Comparison of ENCODE assay signal across 16 cellular contexts in genomic region chr10:4132216-4132556, GRCh38.
DNase-seq lines count a peak whose midpoint lies in the region; ATAC-seq, FAIRE-seq and TF ChIP-seq lines count a peak whose summit lies in the region.
"Had no signal": no experiment of that assay in that cellular context is flagged by ENCODE, and none has a peak within 500 bp of the region (broad histone marks: within the 10 kb centered on the region; RNA-seq: fewer than 3 reads in every experiment).

No MANE protein-coding gene starts in this region.

- H3K79me1 ChIP-seq in trophoblast cell (ENCODE audit: low read length), result peaks cover 10% of the 10 kb centered on the region

- FAIRE-seq in endothelial cell of umbilical vein (lab: Jason Lieb, UNC), result no peak
- FAIRE-seq: urothelium cell line had no signal

- H3K23ac ChIP-seq in trophoblast cell (ENCODE audit: low read length), result peak overlapping the region; percentile 95

- peak overlapping the region; percentile 0 for H3K14ac ChIP-seq in trophoblast cell (ENCODE audit: low read length)

- H3K4me1 ChIP-seq in MM.1S (ENCODE audit: low read length) (peaks cover 58% of the 10 kb centered on the region), endothelial cell of umbilical vein (ENCODE audit: control insufficient read depth, extremely low read depth, insufficient read depth, low read length) (peaks cover 48% of the 10 kb centered on the region), trophoblast cell (ENCODE audit: control insufficient read depth in 1 of 2, insufficient read depth in 2 of 2, low read length in 2 of 2) (peaks cover 9% of the 10 kb centered on the region in 2 experiments)
- H3K4me1 ChIP-seq: BE2C had no signal

- ATAC-seq in HG02938 (IDR thresholded peaks at IDR 0.05; ENCODE audit: unreplicated experiment) (no peak), HG03432 (IDR thresholded peaks at IDR 0.05; ENCODE audit: unreplicated experiment) (no peak)

- no peak for DNase-seq in AG10803 (ENCODE audit: low read depth)
- DNase-seq in MM.1S, result no peak
- no peak for DNase-seq in endothelial cell of umbilical vein (ENCODE audit: low read depth, low spot score)
- no peak for DNase-seq in trophoblast cell
- DNase-seq in posterior cingulate gyrus, result no peak
- DNase-seq in SKM-1 treated with dmso at 0.1 percent for 144 hours (lab: John Stamatoyannopoulos, UW; ENCODE audit: unreplicated experiment), result no peak
- DNase-seq: activated CD4-positive, alpha-beta T cell treated with anti-CD3 and anti-CD28 coated beads, Interleukin-2, amount 50 U/mL, for 48 hours; activated gamma-delta T cell; BE2C; DMS79 treated with DMSO at 0.1 percent for 48 hours; NCI-H1417 treated with DMSO at 0.1 percent for 48 hours; occipital lobe had no signal

- peak overlapping the region; percentile 3 for H2AK5ac ChIP-seq in trophoblast cell (ENCODE audit: low read length)

- no peaks in the 10 kb centered on the region for H3K9me1 ChIP-seq in endothelial cell of umbilical vein (replicated peaks; ENCODE audit: control insufficient read depth, extremely low read depth, insufficient read depth, low read length)

- H3K4me2 ChIP-seq in MM.1S (ENCODE audit: low read depth, low read length) (peak overlapping the region; percentile 85), endothelial cell of umbilical vein (ENCODE audit: insufficient read depth, low read length) (peak overlapping the region; percentile 86), trophoblast cell (ENCODE audit: low read length) (peak overlapping the region; percentile 11)

- H3K4ac ChIP-seq in trophoblast cell (ENCODE audit: low read depth, low read length), result no peak overlapping the region

- peak overlapping the region; percentile 66 for H3K9ac ChIP-seq in MM.1S (ENCODE audit: low read length)
- H3K9ac ChIP-seq in endothelial cell of umbilical vein (replicated peaks; ENCODE audit: extremely low read depth, insufficient read depth, low read length), result no peak overlapping the region
- no peak overlapping the region for H3K9ac ChIP-seq in trophoblast cell (ENCODE audit: low read length)

- H4K20me1 ChIP-seq in MM.1S (ENCODE audit: insufficient read depth, low read length) (no peaks in the 10 kb centered on the region), endothelial cell of umbilical vein (replicated peaks; ENCODE audit: control insufficient read depth, extremely low read depth, insufficient read depth, low read length) (no peaks in the 10 kb centered on the region)

- no peak overlapping the region for H4K12ac ChIP-seq in trophoblast cell (ENCODE audit: low read depth, low read length)

- CTCF ChIA-PET in endothelial cell of umbilical vein (lab: Charles Lee), result interaction anchor here (1.1 kb wide), 1 partner anchor 11 kb away, joined by 4 read pairs; no protein-coding TSS in a partner anchor

- H3K79me2 ChIP-seq in MM.1S (ENCODE audit: low read length) (no peaks in the 10 kb centered on the region), endothelial cell of umbilical vein (ENCODE audit: control insufficient read depth, insufficient read depth, low read length) (no peaks in the 10 kb centered on the region), trophoblast cell (ENCODE audit: control insufficient read depth, insufficient read depth, low read length, poor library complexity) (no peaks in the 10 kb centered on the region)

- H2AFZ ChIP-seq in MM.1S (ENCODE audit: low read length), result peak overlapping the region; percentile 52; the same call in 1 of the 2 replicates
- peak overlapping the region; percentile 3 for H2AFZ ChIP-seq in endothelial cell of umbilical vein (ENCODE audit: low read depth, low read length)
- no peak overlapping the region for H2AFZ ChIP-seq in trophoblast cell (ENCODE audit: insufficient read depth, low read length, poor library complexity)

- H3K4me3 ChIP-seq in AG10803 (ENCODE audit: low read length), result peak overlapping the region; percentile 3
- peak overlapping the region; percentile 31 for H3K4me3 ChIP-seq in MM.1S (ENCODE audit: low read length)
- H3K4me3 ChIP-seq in endothelial cell of umbilical vein (replicated peaks in 1 of 3; ENCODE audit: insufficient read depth in 1 of 3, low read depth in 1 of 3, low read length in 3 of 3), result no peak overlapping the region
- peak overlapping the region; percentile 58 for H3K4me3 ChIP-seq in trophoblast cell (ENCODE audit: low read depth, low read length)
- H3K4me3 ChIP-seq: cardiac muscle cell had no signal

- peak overlapping the region; percentile 11 for H3K18ac ChIP-seq in trophoblast cell (ENCODE audit: low read length)

- no CpG with 5 or more reads among the region's 1 CpG for WGBS in trophoblast cell (ENCODE audit: extremely low coverage, insufficient coverage, insufficient read length)

- H3K27me3 ChIP-seq in MM.1S (replicated peaks; ENCODE audit: insufficient read depth, low read length) (no peaks in the 10 kb centered on the region), endothelial cell of umbilical vein (ENCODE audit: control insufficient read depth in 2 of 2, insufficient read depth in 2 of 2, low read length in 2 of 2) (no peaks in the 10 kb centered on the region), trophoblast cell (ENCODE audit: insufficient read depth, low read length) (no peaks in the 10 kb centered on the region)
- H3K27me3 ChIP-seq: BE2C, cardiac muscle cell had no signal

- no peaks in the 10 kb centered on the region for H3K9me3 ChIP-seq in MM.1S (replicated peaks; ENCODE audit: insufficient read depth, low read length)
- no peaks in the 10 kb centered on the region for H3K9me3 ChIP-seq in endothelial cell of umbilical vein (replicated peaks; ENCODE audit: control insufficient read depth, insufficient read depth, low read length)
- H3K9me3 ChIP-seq in trophoblast cell (ENCODE audit: insufficient read depth, low read depth, low read length), result peaks cover 2% of the 10 kb centered on the region
- H3K9me3 ChIP-seq: BE2C had no signal

- peak overlapping the region; percentile 0 for H2BK5ac ChIP-seq in trophoblast cell (ENCODE audit: low read depth, low read length, poor library complexity)

- POLR2A ChIA-PET in endothelial cell of umbilical vein (lab: Charles Lee), result interaction anchor here (0.6 kb wide), 1 partner anchor 378 kb away, joined by 6 read pairs; no protein-coding TSS in a partner anchor

- H3K36me3 ChIP-seq in MM.1S (replicated peaks; ENCODE audit: insufficient read depth, low read length), result no peaks in the 10 kb centered on the region
- no peaks in the 10 kb centered on the region for H3K36me3 ChIP-seq in endothelial cell of umbilical vein (ENCODE audit: control insufficient read depth in 2 of 2, extremely low read depth in 1 of 2, insufficient read depth in 2 of 2, low read length in 2 of 2)
- H3K36me3 ChIP-seq in trophoblast cell (ENCODE audit: control insufficient read depth in 1 of 2, insufficient read depth in 2 of 2, low read length in 2 of 2), result no peaks in the 10 kb centered on the region
- H3K36me3 ChIP-seq: BE2C, cardiac muscle cell had no signal

- peak overlapping the region; percentile 10 for H4K91ac ChIP-seq in trophoblast cell (ENCODE audit: low read depth, low read length)

- H3F3A ChIP-seq in MM.1S (ENCODE audit: insufficient read depth, low read length), result peaks cover 28% of the 10 kb centered on the region

- H2BK120ac ChIP-seq in trophoblast cell (ENCODE audit: insufficient read depth, low read length, poor library complexity), result peak overlapping the region; percentile 9

- intact Hi-C loops in endothelial cell of umbilical vein (cut with micrococcal nuclease), result loop anchor here (5.0 kb wide), 4 partner anchors 195 to 665 kb away; no protein-coding TSS in a partner anchor
- intact Hi-C loops in posterior cingulate gyrus (cut with DNase I), result no loop called here

- H3K9me2 ChIP-seq in MM.1S (replicated peaks; ENCODE audit: insufficient read depth, low read length), result no peaks in the 10 kb centered on the region

- H4K8ac ChIP-seq in trophoblast cell (ENCODE audit: low read depth, low read length), result no peak overlapping the region

- BruUV-seq in endothelial cell of umbilical vein (replicated peaks; lab: Mats Ljungman, UMichigan), result no TSS peak

- dilution Hi-C loops in endothelial cell of umbilical vein (cut with MboI; ENCODE audit: extremely low pct_ligation_motif_present, low sequenced_read_pairs), result no loop called here

- peak overlapping the region; percentile 45 for H2BK12ac ChIP-seq in trophoblast cell (ENCODE audit: low read length)

- no peak for TF ChIP-seq POLR2A in endothelial cell of umbilical vein (IDR thresholded peaks at IDR 0.05; ENCODE audit: low read depth, low read length)

- H3K27ac ChIP-seq in MM.1S (ENCODE audit: low read length), result peak overlapping the region; percentile 91
- H3K27ac ChIP-seq in endothelial cell of umbilical vein (ENCODE audit: insufficient read depth, low read depth, low read length), result peak overlapping the region; percentile 92
- H3K27ac ChIP-seq in trophoblast cell (ENCODE audit: low read depth, low read length), result no peak overlapping the region
- H3K27ac ChIP-seq: cardiac muscle cell had no signal

- no peak for TF ChIP-seq CTCF in AG10803 (conservative IDR thresholded peaks at IDR 0.05; ENCODE audit: low read length)
- no peak for TF ChIP-seq CTCF in MM.1S (IDR thresholded peaks at IDR 0.05; ENCODE audit: low read length)
- no peak for TF ChIP-seq CTCF in endothelial cell of umbilical vein (IDR thresholded peaks at IDR 0.05; ENCODE audit: extremely low read depth in 1 of 2, insufficient read depth in 1 of 2, low read depth in 1 of 2, low read length in 2 of 2)

TF ChIP-seq in endothelial cell of umbilical vein, 7 proteins besides CTCF, POLR2A, EP300 and RAD21:
- no peak for TF ChIP-seq JUN (IDR thresholded peaks at IDR 0.05; ENCODE audit: borderline replicate concordance, insufficient read depth, insufficient read length, low read depth)
- no peak for TF ChIP-seq FOS (IDR thresholded peaks at IDR 0.05; ENCODE audit: borderline replicate concordance, insufficient read depth, low read length)

Comparison
In these comparisons a context has a peak if more than half of its experiments do, and no peak if none do; other contexts are left out.
1. H3K4me3 ChIP-seq: peak in AG10803 (single experiment), MM.1S (single experiment) and trophoblast cell (single experiment); none in endothelial cell of umbilical vein (0 of 3).
2. H3K4me2 ChIP-seq: peak in every context shown above with its lines; median percentile 86 in endothelial cell of umbilical vein; 85 in MM.1S; 11 in trophoblast cell.